ENCODE assay signal across 8 cellular contexts in genomic region chr18:31424383-31424988, GRCh38. TPM values are rescaled to one million over a fixed set of nuclear protein-coding genes. Genes with fewer than 3 reads are reported as not detected.
DNase-seq lines count a peak whose midpoint lies in the region; ATAC-seq and TF ChIP-seq lines count a peak whose summit lies in the region.

No MANE protein-coding gene starts in this region.

- H3K4me2 ChIP-seq in OCI-LY3 (ENCODE audit: low read length) = no peak overlapping the region

- peak; percentile 5 for DNase-seq in stimulated activated CD4-positive, alpha-beta T cell treated with anti-CD3 and anti-CD28 coated beads, Interleukin-15, amount 100 ng/mL, for 24 hours
- no peak for DNase-seq in stimulated activated CD4-positive, alpha-beta T cell treated with anti-CD3 and anti-CD28 coated beads, Interleukin-4, amount 100 ng/mL, for 24 hours
- DNase-seq in fibroblast of the conjunctiva (ENCODE audit: low read depth) (peak; percentile 4), upper lobe of right lung (no peak), Ammon's horn (ENCODE audit: low spot score) (no peak)

- H3K4me1 ChIP-seq in OCI-LY3 (ENCODE audit: low read length) = no peaks in the 10 kb centered on the region
- H3K4me1 ChIP-seq in upper lobe of right lung = no peaks in the 10 kb centered on the region

- H3K27ac ChIP-seq in OCI-LY3 (ENCODE audit: low read length) (no peak overlapping the region), upper lobe of right lung (no peak overlapping the region)

- no peaks in the 10 kb centered on the region for H3K27me3 ChIP-seq in OCI-LY3 (ENCODE audit: low read depth, low read length)
- no peaks in the 10 kb centered on the region for H3K27me3 ChIP-seq in upper lobe of right lung

- intact Hi-C loops in upper lobe of right lung (cut with DNase I) = no loop called here

- H3K36me3 ChIP-seq in OCI-LY3 (replicated peaks; ENCODE audit: low read depth, low read length) = no peaks in the 10 kb centered on the region
- H3K36me3 ChIP-seq in upper lobe of right lung = no peaks in the 10 kb centered on the region

- peak; percentile 93 for TF ChIP-seq CTCF in OCI-LY3 (IDR thresholded peaks at IDR 0.05; ENCODE audit: low read depth, low read length)
- TF ChIP-seq CTCF in upper lobe of right lung (IDR thresholded peaks at IDR 0.05) = peak; percentile 42

- H2AFZ ChIP-seq in OCI-LY3 (ENCODE audit: low read depth, low read length) = 0 out of 2 replicates have a peak overlapping the region, but pooled peaks have one; percentile 63

- no peaks in the 10 kb centered on the region for H4K20me1 ChIP-seq in OCI-LY3 (ENCODE audit: insufficient read depth, low read length)

- H3K79me2 ChIP-seq in OCI-LY3 (ENCODE audit: low read length) = no peaks in the 10 kb centered on the region

- H3K4me3 ChIP-seq in OCI-LY3 (ENCODE audit: low read length) (no peak overlapping the region), upper lobe of right lung (no peak overlapping the region)

- H3K9me3 ChIP-seq in OCI-LY3 (ENCODE audit: insufficient read depth, low read length) (no peaks in the 10 kb centered on the region), upper lobe of right lung (no peaks in the 10 kb centered on the region)

- ATAC-seq in HG02885 (IDR thresholded peaks at IDR 0.05; ENCODE audit: poor library complexity, unreplicated experiment) (peak; percentile 81), upper lobe of right lung (peak; percentile 67), HG03139 (IDR thresholded peaks at IDR 0.05; ENCODE audit: unreplicated experiment) (no peak)

- H3K9ac ChIP-seq in OCI-LY3 (ENCODE audit: low read length) = no peak overlapping the region

RNA-seq across cellular contexts. Expression of gene DSG3, which starts 23.1 kb away (rescaled TPM):
- 0.12 TPM for total RNA-seq in upper lobe of right lung

RNA-seq across cellular contexts. Expression of gene DSG4, which starts 47.9 kb away (rescaled TPM):
- total RNA-seq in upper lobe of right lung = not detected

Comparison
In these comparisons a context has a peak if more than half of its experiments do, and no peak if none do; other contexts are left out.
1. DNase-seq: peak in stimulated activated CD4-positive, alpha-beta T cell treated with anti-CD3 and anti-CD28 coated beads, Interleukin-15, amount 100 ng/mL, for 24 hours (single experiment) and fibroblast of the conjunctiva (single experiment); none in stimulated activated CD4-positive, alpha-beta T cell treated with anti-CD3 and anti-CD28 coated beads, Interleukin-4, amount 100 ng/mL, for 24 hours (single experiment), upper lobe of right lung (single experiment) and Ammon's horn (single experiment).